Comparison of ENCODE assay signal across 5 cellular contexts in genomic region chr22:21394613-21395012, GRCh38. TPM values are rescaled to one million over a fixed set of nuclear protein-coding genes. Genes with fewer than 3 reads are reported as not detected.
"Had no signal": no experiment of that assay in that cellular context is flagged by ENCODE, and none has a peak within 500 bp of the region (broad histone marks: within the 10 kb centered on the region; RNA-seq: fewer than 3 reads in every experiment).

No MANE protein-coding gene starts in this region.

RNA-seq across cellular contexts. Expression of gene RIMBP3B, which starts 11.1 kb away (rescaled TPM):
- total RNA-seq: stomach, thoracic aorta, tibial nerve, ureter, vagina had no signal
